ENCODE assay signal across 8 cellular contexts in the genomic region with DNA sequence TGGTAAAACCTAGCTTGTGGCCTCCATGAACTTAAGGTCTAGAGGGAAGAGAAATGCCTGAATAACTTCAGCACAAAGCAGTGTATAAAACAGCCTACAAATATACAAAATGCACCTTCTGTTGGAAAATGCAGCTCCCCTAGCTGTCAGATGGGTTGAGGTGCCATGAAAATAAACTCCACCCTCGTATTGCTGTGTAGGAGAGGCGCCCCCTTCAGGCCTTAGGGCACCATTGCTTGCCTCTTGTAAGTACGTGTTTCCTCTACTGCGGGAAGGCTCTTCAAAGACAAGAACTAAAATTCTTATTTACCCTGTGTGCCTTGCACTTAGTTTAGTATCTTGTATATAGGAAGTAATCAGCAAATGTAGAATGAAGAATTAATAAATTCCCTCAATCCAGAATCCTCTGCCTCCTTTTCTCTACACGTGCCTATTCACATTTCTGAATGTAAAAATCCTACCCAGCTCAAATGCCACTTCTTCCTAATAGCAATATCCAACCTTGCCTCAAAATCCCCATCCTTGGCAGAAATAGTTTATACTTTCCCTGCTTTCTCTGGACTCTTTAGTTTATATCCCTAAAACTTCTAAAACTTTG.
A peak's percentile ranks its signal among the peaks of the same experiment; 100 is the strongest.
DNase-seq lines count a peak whose midpoint lies in the region; ATAC-seq and TF ChIP-seq lines count a peak whose summit lies in the region.

No MANE protein-coding gene starts in this region.

- no peak overlapping the region for H3K4me2 ChIP-seq in smooth muscle cell

- intact Hi-C loops in ovary (cut with DNase I), result no loop called here

- peak; percentile 90 for ATAC-seq in GM21423 (IDR thresholded peaks at IDR 0.05; ENCODE audit: unreplicated experiment)

- 11% methylated on average over 5 of the region's 5 CpGs for WGBS in smooth muscle cell (ENCODE audit: low lambda C conversion rate)
- 40 to 46% (median 43%) methylated on average over 5 of the region's 5 CpGs for WGBS in ovary, 3 donors

- H3F3A ChIP-seq in smooth muscle cell (ENCODE audit: low read depth), result no peaks in the 10 kb centered on the region

- DNase-seq in NCI-H526 (lab: John Stamatoyannopoulos, UW), result peak; percentile 17 to 65
- no peak for DNase-seq in NCI-H526 treated with DMSO at 0.1 percent for 48 hours (lab: John Stamatoyannopoulos, UW)
- DNase-seq in Jurkat, Clone E6-1 (ENCODE audit: low read depth, low spot score), result peak; percentile 78
- peak; percentile 68 for DNase-seq in SK-N-MC (ENCODE audit: low read depth, low spot score)
- DNase-seq in foreskin melanocyte, result peak; percentile 52
- no peak for DNase-seq in smooth muscle cell (lab: John Stamatoyannopoulos, UW; ENCODE audit: unreplicated experiment)
- no peak for DNase-seq in ovary

- TF ChIP-seq CTCF in smooth muscle cell (IDR thresholded peaks at IDR 0.05; ENCODE audit: borderline replicate concordance, insufficient read depth, poor library complexity, severe bottlenecking) (peak; percentile 75), ovary (IDR thresholded peaks at IDR 0.05) (no peak)

- no peak for TF ChIP-seq POLR2A in ovary (IDR thresholded peaks at IDR 0.05)

- H3K9me3 ChIP-seq in SK-N-MC (ENCODE audit: low read depth, low read length) (no peaks in the 10 kb centered on the region), smooth muscle cell (replicated peaks; ENCODE audit: low read depth) (no peaks in the 10 kb centered on the region), ovary (no peaks in the 10 kb centered on the region)

- H2AFZ ChIP-seq in smooth muscle cell (ENCODE audit: low read depth), result no peak overlapping the region

- TF ChIP-seq EP300 in ovary (IDR thresholded peaks at IDR 0.05), result no peak

- H3K36me3 ChIP-seq in SK-N-MC (ENCODE audit: insufficient read depth, low read length), result no peaks in the 10 kb centered on the region
- no peaks in the 10 kb centered on the region for H3K36me3 ChIP-seq in smooth muscle cell (ENCODE audit: low read depth)
- H3K36me3 ChIP-seq in ovary, result no peaks in the 10 kb centered on the region

- H3K27me3 ChIP-seq in smooth muscle cell (ENCODE audit: low read depth) (peaks cover 58% of the 10 kb centered on the region), ovary (no peaks in the 10 kb centered on the region)

- no peaks in the 10 kb centered on the region for H3K79me2 ChIP-seq in smooth muscle cell (ENCODE audit: low read depth)

- no peak overlapping the region for H3K27ac ChIP-seq in SK-N-MC
- H3K27ac ChIP-seq in smooth muscle cell (ENCODE audit: low read depth), result no peak overlapping the region
- no peak overlapping the region for H3K27ac ChIP-seq in ovary

- H3K9ac ChIP-seq in SK-N-MC (ENCODE audit: insufficient read length) (no peak overlapping the region), smooth muscle cell (ENCODE audit: low read depth) (no peak overlapping the region)

- H3K4me1 ChIP-seq in smooth muscle cell (ENCODE audit: low read depth), result no peaks in the 10 kb centered on the region
- no peaks in the 10 kb centered on the region for H3K4me1 ChIP-seq in ovary (ENCODE audit: insufficient read depth)

- no peaks in the 10 kb centered on the region for H4K20me1 ChIP-seq in smooth muscle cell (ENCODE audit: low read depth)

- H3K4me3 ChIP-seq in Jurkat, Clone E6-1 (ENCODE audit: low read length), result no peak overlapping the region
- no peak overlapping the region for H3K4me3 ChIP-seq in SK-N-MC
- no peak overlapping the region for H3K4me3 ChIP-seq in smooth muscle cell
- H3K4me3 ChIP-seq in ovary, result no peak overlapping the region

Comparison
In these comparisons a context has a peak if more than half of its experiments do, and no peak if none do; other contexts are left out.
1. DNase-seq: peak in NCI-H526 (2 of 2), Jurkat, Clone E6-1 (single experiment), SK-N-MC (single experiment) and foreskin melanocyte (single experiment); none in NCI-H526 treated with DMSO at 0.1 percent for 48 hours (single experiment), smooth muscle cell (single experiment) and ovary (0 of 5).